Comparison of ENCODE assay signal across 9 cellular contexts in the genomic region with DNA sequence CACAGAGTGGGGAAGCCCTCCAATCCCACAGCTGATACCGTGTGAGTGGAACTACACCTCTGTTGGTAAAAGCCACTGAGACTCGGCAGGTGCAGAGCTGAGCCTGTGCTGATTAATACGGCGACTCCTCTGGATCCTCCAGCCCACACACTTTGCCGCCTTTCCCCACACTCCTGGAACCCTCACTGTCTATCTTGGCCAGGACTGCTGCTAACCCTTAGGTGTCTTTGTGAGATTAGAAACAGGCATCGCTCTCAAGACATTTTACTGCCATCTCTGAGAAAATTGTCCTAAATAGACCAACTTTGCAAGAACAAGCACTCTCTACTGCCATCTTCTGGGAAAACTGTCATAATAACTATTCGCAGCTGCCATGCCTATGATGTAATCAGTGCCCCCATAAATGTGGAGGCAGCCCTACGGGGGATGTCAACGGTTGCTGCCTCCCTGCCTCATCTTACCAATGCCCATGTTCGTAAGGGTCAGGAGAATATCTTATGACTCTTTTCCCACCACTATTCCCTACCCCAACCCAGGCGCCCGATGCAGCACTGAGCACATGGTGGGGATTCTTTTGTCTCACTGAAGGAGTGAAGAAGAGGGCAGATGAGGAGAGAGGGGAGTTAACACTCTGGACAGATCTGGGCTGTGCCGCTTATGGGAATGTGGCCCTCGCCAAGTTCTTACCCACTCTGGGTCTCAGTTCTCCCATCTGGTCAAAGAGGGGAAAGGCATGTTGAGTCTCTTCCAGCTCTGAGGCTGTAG. TPM values are rescaled to one million over a fixed set of nuclear protein-coding genes. Genes with fewer than 3 reads are reported as not detected.
DNase-seq lines count a peak whose midpoint lies in the region; ATAC-seq and TF ChIP-seq lines count a peak whose summit lies in the region.
"Had no signal": no experiment of that assay in that cellular context is flagged by ENCODE, and none has a peak within 500 bp of the region (broad histone marks: within the 10 kb centered on the region; RNA-seq: fewer than 3 reads in every experiment).

No MANE protein-coding gene starts in this region.

- H3K4me3 Mint-ChIP-seq in activated CD4-positive, alpha-beta memory T cell treated with anti-CD3 and anti-CD28 coated beads for 36 hours: no peak overlapping the region

- H3K9me3 Mint-ChIP-seq in activated CD4-positive, alpha-beta memory T cell treated with anti-CD3 and anti-CD28 coated beads for 36 hours: no peaks in the 10 kb centered on the region
- H3K9me3 Mint-ChIP-seq: activated naive CD4-positive, alpha-beta T cell treated with anti-CD3 and anti-CD28 coated beads, Interleukin-2, amount 50 U/mL, for 72 hours had no signal

- DNase-seq in stimulated activated CD4-positive, alpha-beta T cell treated with anti-CD3 and anti-CD28 coated beads, Interleukin-15, amount 100 ng/mL, for 24 hours: peak; percentile 11
- no peak for DNase-seq in stimulated activated CD4-positive, alpha-beta T cell treated with anti-CD3 and anti-CD28 coated beads, Interleukin-4, amount 100 ng/mL, for 4 hours
- DNase-seq in NCI-H146 treated with DMSO at 0.1 percent for 48 hours (lab: John Stamatoyannopoulos, UW; ENCODE audit: unreplicated experiment): peak; percentile 45
- DNase-seq in SKM-1 treated with dmso at 0.1 percent for 144 hours (lab: John Stamatoyannopoulos, UW; ENCODE audit: unreplicated experiment): peak; percentile 15
- DNase-seq in fibroblast of mammary gland (ENCODE audit: low read depth): peak; percentile 58
- DNase-seq in psoas muscle: no peak
- DNase-seq in activated CD4-positive, alpha-beta memory T cell treated with anti-CD3 and anti-CD28 coated beads for 36 hours: no peak

- intact Hi-C loops in psoas muscle (cut with DNase I): loop anchor here in 1 of 2 donors (1.0 kb wide), 1 partner anchor 174 kb away; no protein-coding TSS in a partner anchor
- intact Hi-C loops in activated CD4-positive, alpha-beta memory T cell treated with anti-CD3 and anti-CD28 coated beads for 36 hours (cut with micrococcal nuclease): loop anchor here (1.0 kb wide), 1 partner anchor 174 kb away; no protein-coding TSS in a partner anchor

- TF ChIP-seq CTCF in fibroblast of mammary gland (conservative IDR thresholded peaks at IDR 0.05; ENCODE audit: control insufficient read depth, insufficient read depth, low read depth, low read length): peak; percentile 60
- peak; percentile 52 for TF ChIP-seq CTCF in psoas muscle (IDR thresholded peaks at IDR 0.05)

- ATAC-seq in psoas muscle (peak; percentile 36 to 58 (median 46)), HG03439 (IDR thresholded peaks at IDR 0.05; ENCODE audit: unreplicated experiment) (no peak)

- H3K27me3 Mint-ChIP-seq in activated CD4-positive, alpha-beta memory T cell treated with anti-CD3 and anti-CD28 coated beads for 36 hours: peaks cover 46% of the 10 kb centered on the region

- H3K27me3 ChIP-seq in psoas muscle (ENCODE audit: insufficient read depth in 3 of 3, low read length in 2 of 3): peaks cover 0 to 11% (median 0%) of the 10 kb centered on the region in 3 donors

- POLR2A ChIA-PET in activated CD4-positive, alpha-beta memory T cell treated with anti-CD3 and anti-CD28 coated beads for 36 hours (lab: Charles Lee): no interaction called here

- H3K4me1 ChIP-seq in psoas muscle: peaks cover 16% of the 10 kb centered on the region

- H3K27ac Mint-ChIP-seq in activated CD4-positive, alpha-beta memory T cell treated with anti-CD3 and anti-CD28 coated beads for 36 hours: no peak overlapping the region
- H3K27ac Mint-ChIP-seq: activated naive CD4-positive, alpha-beta T cell treated with anti-CD3 and anti-CD28 coated beads, Interleukin-2, amount 50 U/mL, for 72 hours had no signal

- no peaks in the 10 kb centered on the region for H3K36me3 ChIP-seq in psoas muscle (ENCODE audit: insufficient read depth in 1 of 2, low read depth in 1 of 2)

- peaks cover 3% of the 10 kb centered on the region for H3K4me1 Mint-ChIP-seq in activated CD4-positive, alpha-beta memory T cell treated with anti-CD3 and anti-CD28 coated beads for 36 hours (ENCODE audit: low read depth)

- no peak overlapping the region for H3K4me3 ChIP-seq in fibroblast of mammary gland (ENCODE audit: control insufficient read depth, low read depth, low read length)
- peak overlapping the region; percentile 33 for H3K4me3 ChIP-seq in psoas muscle

- peak overlapping the region; percentile 54 for H3K27ac ChIP-seq in psoas muscle

- no peaks in the 10 kb centered on the region for H3K36me3 Mint-ChIP-seq in activated CD4-positive, alpha-beta memory T cell treated with anti-CD3 and anti-CD28 coated beads for 36 hours
- H3K36me3 Mint-ChIP-seq: activated naive CD4-positive, alpha-beta T cell treated with anti-CD3 and anti-CD28 coated beads, Interleukin-2, amount 50 U/mL, for 72 hours had no signal

- 27 to 42% (median 31%) methylated on average over 14 of the region's 14 CpGs for WGBS in psoas muscle, 3 donors

- CTCF ChIA-PET in activated CD4-positive, alpha-beta memory T cell treated with anti-CD3 and anti-CD28 coated beads for 36 hours (lab: Charles Lee): interaction anchor here (0.7 to 5.3 kb wide), 13 partner anchors 9 to 178 kb away, joined by 3 to 29 read pairs (median 5); no protein-coding TSS in a partner anchor

- no peaks in the 10 kb centered on the region for H3K9me3 ChIP-seq in psoas muscle

RNA-seq across cellular contexts. Expression of gene KCNB1, which starts 26.1 kb away (rescaled TPM):
- 10 to 100 TPM in 2 of 4 donors, 1 to 10 TPM in 2; 5.3 to 44.0 (median 15.6) TPM for total RNA-seq in psoas muscle
- polyA plus RNA-seq in psoas muscle: 1 to 10 TPM; 1.8 to 3.2 (median 2.5) TPM
- total RNA-seq in activated CD4-positive, alpha-beta memory T cell treated with anti-CD3 and anti-CD28 coated beads for 36 hours: not detected
- total RNA-seq: activated naive CD4-positive, alpha-beta T cell treated with anti-CD3 and anti-CD28 coated beads, Interleukin-2, amount 50 U/mL, for 72 hours had no signal

RNA-seq across cellular contexts. Expression of gene PTGIS, which starts 59.3 kb away (rescaled TPM):
- total RNA-seq in psoas muscle: 10 to 100 TPM in 2 of 4 donors, 1 to 10 TPM in 2; 8.0 to 26.5 (median 13.3) TPM
- 1 to 10 TPM; 2.7 to 4.1 (median 3.6) TPM for polyA plus RNA-seq in psoas muscle
- total RNA-seq in activated CD4-positive, alpha-beta memory T cell treated with anti-CD3 and anti-CD28 coated beads for 36 hours: 1 to 10 TPM; 1.8 TPM

Comparison
In these comparisons a context has a peak if more than half of its experiments do, and no peak if none do; other contexts are left out.
1. DNase-seq: peak in stimulated activated CD4-positive, alpha-beta T cell treated with anti-CD3 and anti-CD28 coated beads, Interleukin-15, amount 100 ng/mL, for 24 hours (single experiment), NCI-H146 treated with DMSO at 0.1 percent for 48 hours (single experiment), SKM-1 treated with dmso at 0.1 percent for 144 hours (single experiment) and fibroblast of mammary gland (single experiment); none in stimulated activated CD4-positive, alpha-beta T cell treated with anti-CD3 and anti-CD28 coated beads, Interleukin-4, amount 100 ng/mL, for 4 hours (0 of 2), psoas muscle (0 of 2) and activated CD4-positive, alpha-beta memory T cell treated with anti-CD3 and anti-CD28 coated beads for 36 hours (single experiment).
2. RNA of gene KCNB1, which starts 26.1 kb away (total RNA-seq): 5.3 to 44.0 TPM in psoas muscle; not detected in activated CD4-positive, alpha-beta memory T cell treated with anti-CD3 and anti-CD28 coated beads for 36 hours; every median in the first group is over 4 times any median in the second.